34 cellular contexts compared by ENCODE assay signal in genomic region chr4:17846256-17846655, GRCh38. TPM values are rescaled to one million over a fixed set of nuclear protein-coding genes. Genes with fewer than 3 reads are reported as not detected.
A peak's percentile ranks its signal among the peaks of the same experiment; 100 is the strongest.
DNase-seq lines count a peak whose midpoint lies in the region; ATAC-seq and TF ChIP-seq lines count a peak whose summit lies in the region.
"Had no signal": no experiment of that assay in that cellular context is flagged by ENCODE, and none has a peak within 500 bp of the region (broad histone marks: within the 10 kb centered on the region; RNA-seq: fewer than 3 reads in every experiment).

No MANE protein-coding gene starts in this region.

- TF ChIP-seq CTCF in AG04450 (IDR thresholded peaks at IDR 0.05; ENCODE audit: low read depth, low read length) (no peak), GM10248 (IDR thresholded peaks at IDR 0.05; ENCODE audit: control extremely low read depth, extremely low read depth, low read depth, missing control alignments) (no peak)

- H3K4me3 ChIP-seq in AG04450 (ENCODE audit: low read depth, low read length), result no peak overlapping the region
- no peak overlapping the region for H3K4me3 ChIP-seq in adipocyte (ENCODE audit: low read length)
- H3K4me3 ChIP-seq: body of pancreas, GM23338, lower lobe of right lung, PC-9 had no signal

- CTCF ChIA-PET in AG04450 (lab: Charles Lee), result interaction anchor here (1.2 to 2.7 kb wide), 2 partner anchors 10 to 29 kb away, joined by 3 to 12 read pairs; no protein-coding TSS in a partner anchor
- CTCF ChIA-PET in GM10248 (lab: Yijun Ruan, JAX), result interaction anchor here (1.7 to 2.2 kb wide), 2 partner anchors 8 to 11 kb away, joined by 7 to 13 read pairs; no protein-coding TSS in a partner anchor

- H3K9ac ChIP-seq in adipocyte (ENCODE audit: low read length), result no peak overlapping the region

- intact Hi-C loops in Right ventricle myocardium inferior (cut with DNase I), result no loop called here

- ATAC-seq in Right ventricle myocardium inferior, result no peak
- ATAC-seq in HG03520 (IDR thresholded peaks at IDR 0.05; ENCODE audit: unreplicated experiment), result no peak
- ATAC-seq: activated CD4-positive, CD25-positive, alpha-beta regulatory T cell treated with anti-CD3 and anti-CD28 coated beads, Interleukin-2, amount 50 U/mL, for 24 hours; activated CD8-positive, alpha-beta memory T cell treated with anti-CD3 and anti-CD28 coated beads, Interleukin-2, amount 10 ng/mL, durations not matched to agents 7 days and 5 days; activated T-cell treated with anti-CD3 and anti-CD28 coated beads, Interleukin-2, amount 50 U/mL, for 4 hours; body of pancreas; GM23338; lower lobe of right lung; naive thymus-derived CD8-positive, alpha-beta T cell; stimulated activated effector memory CD8-positive, alpha-beta T cell treated with anti-CD3 and anti-CD28 coated beads, Interleukin-12 subunit alpha, Interleukin-12 subunit beta, amount 100 ng/mL, for 72 hours had no signal

- POLR2A ChIA-PET in AG04450 (lab: Yijun Ruan, JAX) (no interaction called here), GM10248 (lab: Yijun Ruan, JAX) (no interaction called here)

- DNase-seq in AG04450 (ENCODE audit: low read depth, low spot score) (peak; percentile 7), adipocyte (ENCODE audit: low read depth) (peak; percentile 39), dedifferentiated amniotic fluid mesenchymal stem cell (ENCODE audit: extremely low spot score) (peak; percentile 19), kidney tubule cell (ENCODE audit: low spot score) (peak; percentile 47), GM10248 (ENCODE audit: extremely low spot score) (no peak), substantia nigra (lab: John Stamatoyannopoulos, UW) (no peak), Right ventricle myocardium inferior (ENCODE audit: missing footprints) (no peak)
- DNase-seq: 8988T; activated CD4-positive, alpha-beta T cell treated with anti-CD3 and anti-CD28 coated beads, Interleukin-2, amount 50 U/mL, for 4 hours; activated CD8-positive, alpha-beta memory T cell treated with anti-CD3 and anti-CD28 coated beads, Interleukin-2, amount 10 ng/mL, durations not matched to agents 7 days and 5 days; activated gamma-delta T cell; activated naive CD8-positive, alpha-beta T cell treated with anti-CD3 and anti-CD28 coated beads for 36 hours; activated T-cell treated with anti-CD3 and anti-CD28 coated beads, Interleukin-2, amount 50 U/mL, for 4 hours; body of pancreas; DMS79; effector CD4-positive, alpha-beta T cell; head of caudate nucleus; KBM-7; kidney glomerular epithelial cell; lower lobe of right lung; MM.1S; naive thymus-derived CD8-positive, alpha-beta T cell; NCI-H1105 treated with DMSO at 0.1 percent for 48 hours; NCI-H2029; NCI-H526; nucleus accumbens; PC-9; SHP77; stimulated activated CD4-positive, alpha-beta T cell treated with anti-CD3 and anti-CD28 coated beads, Interleukin-15, amount 100 ng/mL, for 24 hours; T-helper 2 cell had no signal

- H3K9me3 ChIP-seq in AG04450 (ENCODE audit: control insufficient read depth, insufficient read depth, low read length), result peaks cover 4% of the 10 kb centered on the region; the same call in 1 of the 2 replicates
- no peaks in the 10 kb centered on the region for H3K9me3 ChIP-seq in adipocyte (ENCODE audit: control insufficient read depth, low read length)
- H3K9me3 ChIP-seq: body of pancreas, lower lobe of right lung had no signal

- H3K36me3 ChIP-seq in adipocyte (ENCODE audit: control insufficient read depth, insufficient read depth, low read length, severe bottlenecking), result no peaks in the 10 kb centered on the region
- H3K36me3 ChIP-seq: lower lobe of right lung had no signal

- no peaks in the 10 kb centered on the region for H3K27me3 ChIP-seq in AG04450 (ENCODE audit: control insufficient read depth, insufficient read depth, low read length)
- H3K27me3 ChIP-seq in adipocyte (replicated peaks; ENCODE audit: control insufficient read depth, insufficient read depth, low read length), result no peaks in the 10 kb centered on the region
- H3K27me3 ChIP-seq: body of pancreas had no signal

- H3K4me1 ChIP-seq in adipocyte (ENCODE audit: control insufficient read depth, insufficient read depth, low read length), result no peaks in the 10 kb centered on the region
- H3K4me1 ChIP-seq: body of pancreas, lower lobe of right lung had no signal

- H3K27ac ChIP-seq in AG04450 (ENCODE audit: low read depth, low read length), result no peak overlapping the region
- no peak overlapping the region for H3K27ac ChIP-seq in substantia nigra (ENCODE audit: low read depth, low read length, poor library complexity, severe bottlenecking)
- H3K27ac ChIP-seq: body of pancreas, lower lobe of right lung, PC-9 had no signal

RNA-seq across cellular contexts. Expression of gene NCAPG, which starts 35.5 kb away (rescaled TPM):
- polyA plus RNA-seq in AG04450 (2011; rRNA removed), result 5.3 and 9.1 TPM in 2 replicates
- 3.0 and 6.1 TPM in 2 replicates for polyA minus RNA-seq in AG04450 (2011; rRNA and poly(A)+ RNA removed)
- total RNA-seq in Right ventricle myocardium inferior, result 1.2 TPM

RNA-seq across cellular contexts. Expression of gene DCAF16, which starts 35.7 kb away (rescaled TPM):
- 19.8 and 22.2 TPM in 2 replicates for polyA plus RNA-seq in AG04450 (2011; rRNA removed)
- 16.9 and 20.3 TPM in 2 replicates for polyA minus RNA-seq in AG04450 (2011; rRNA and poly(A)+ RNA removed)
- total RNA-seq in Right ventricle myocardium inferior, result 13.3 TPM

Comparison
In these comparisons a context has a peak if more than half of its experiments do, and no peak if none do; other contexts are left out.
1. DNase-seq: peak in AG04450 (single experiment), adipocyte (single experiment), dedifferentiated amniotic fluid mesenchymal stem cell (single experiment) and kidney tubule cell (single experiment); none in GM10248 (single experiment), substantia nigra (0 of 49) and Right ventricle myocardium inferior (single experiment).